ENCODE assay signal across 20 cellular contexts in genomic region chr6:131035582-131035981, GRCh38. TPM values are rescaled to one million over a fixed set of nuclear protein-coding genes. Genes with fewer than 3 reads are reported as not detected.
DNase-seq lines count a peak whose midpoint lies in the region; ATAC-seq, FAIRE-seq and TF ChIP-seq lines count a peak whose summit lies in the region.
"Had no signal": no experiment of that assay in that cellular context is flagged by ENCODE, and none has a peak within 500 bp of the region (broad histone marks: within the 10 kb centered on the region; RNA-seq: fewer than 3 reads in every experiment).

No MANE protein-coding gene starts in this region.

- DNase-seq in GM19239 (ENCODE audit: insufficient read length, low spot score) (no peak), Panc1 (ENCODE audit: low read depth, low spot score) (no peak), left colon (no peak), HEK293T (ENCODE audit: extremely low spot score) (no peak)
- DNase-seq in activated effector memory CD4-positive, alpha-beta T cell treated with Interleukin-2 at 50 U/mL for 16 hours, result no peak
- DNase-seq: ACHN; BE2C; C1 segment of cervical spinal cord; CD4-positive, CD25-positive, alpha-beta regulatory T cell; CD8-positive, alpha-beta memory T cell; COR-L47; DMS153; DMS79; GF-D8; KG1 had no signal

- POLR2A ChIA-PET in Panc1 (lab: Charles Lee) (no interaction called here), HEK293T (lab: Yijun Ruan, JAX) (no interaction called here)

- peak; percentile 73 for FAIRE-seq in GM19239 (lab: Jason Lieb, UNC)
- FAIRE-seq: A204.1, H1 had no signal

- no peaks in the 10 kb centered on the region for H3K27me3 ChIP-seq in Panc1 (ENCODE audit: control insufficient read depth, insufficient read depth, low read length)
- H3K27me3 ChIP-seq: BE2C had no signal

- no TSS peak for BruUV-seq in Panc1 (replicated peaks; lab: Mats Ljungman, UMichigan)

- H3K9me3 ChIP-seq in Panc1 (ENCODE audit: control insufficient read depth, insufficient read depth, low read depth, low read length), result no peaks in the 10 kb centered on the region
- H3K9me3 ChIP-seq: BE2C, HAP-1 had no signal

- H3K36me3 ChIP-seq in Panc1 (ENCODE audit: control insufficient read depth, insufficient read depth, low read length), result no peaks in the 10 kb centered on the region
- H3K36me3 ChIP-seq: BE2C, HAP-1 had no signal

- H3K4me3 ChIP-seq in Panc1 (ENCODE audit: low read depth in 2 of 2, low read length in 2 of 2), result no peak overlapping the region
- H3K4me3 ChIP-seq: HAP-1 had no signal

- H3K27ac ChIP-seq in Panc1 (ENCODE audit: low read length), result peak overlapping the region; percentile 20; the same call in 1 of the 2 replicates
- H3K27ac ChIP-seq: HL-60 had no signal

- intact Hi-C loops in Panc1 (cut with micrococcal nuclease; ENCODE audit: unreplicated experiment) (no loop called here), left colon (cut with DNase I, micrococcal nuclease) (loop anchor here in 1 of 2 donors (5.0 kb wide), 1 partner anchor 33 kb away; no protein-coding TSS in a partner anchor)

- no peak for TF ChIP-seq CTCF in Panc1 (IDR thresholded peaks at IDR 0.05)

- CTCF ChIA-PET in Panc1 (lab: Charles Lee) (no interaction called here), HEK293T (lab: Yijun Ruan, JAX) (no interaction called here)

- in situ Hi-C loops in Panc1 (cut with HindIII; ENCODE audit: low pct_unique_long_range_greater_than_20kb, low sequenced_read_pairs), result no loop called here

- ATAC-seq in Panc1, result no peak
- peak; percentile 67 for ATAC-seq in left colon
- no peak for ATAC-seq in HG03175 (IDR thresholded peaks at IDR 0.05; ENCODE audit: unreplicated experiment)

- peaks cover 44% of the 10 kb centered on the region for H3K4me1 ChIP-seq in Panc1 (ENCODE audit: control insufficient read depth, insufficient read depth, low read length)
- H3K4me1 ChIP-seq: BE2C, HAP-1 had no signal

TF ChIP-seq in HEK293T, 16 proteins besides CTCF, POLR2A, EP300 and RAD21:
- TF ChIP-seq SUZ12 (IDR thresholded peaks at IDR 0.05) (no peak), ELF4 (IDR thresholded peaks at IDR 0.05) (no peak)

RNA-seq across cellular contexts. Expression of gene EPB41L2, which starts 27.5 kb away (rescaled TPM):
- 199 TPM for total RNA-seq in Panc1 (2021; ENCODE audit: unreplicated experiment)
- polyA plus RNA-seq in Panc1 (2012; ENCODE audit: insufficient read length), result 122 TPM
- 100 to 1,000 TPM in 1 of 2 donors, 10 to 100 TPM in 1; 77.7 to 104 TPM for total RNA-seq in left colon
